Comparison of ENCODE assay signal across 8 cellular contexts in the genomic region with DNA sequence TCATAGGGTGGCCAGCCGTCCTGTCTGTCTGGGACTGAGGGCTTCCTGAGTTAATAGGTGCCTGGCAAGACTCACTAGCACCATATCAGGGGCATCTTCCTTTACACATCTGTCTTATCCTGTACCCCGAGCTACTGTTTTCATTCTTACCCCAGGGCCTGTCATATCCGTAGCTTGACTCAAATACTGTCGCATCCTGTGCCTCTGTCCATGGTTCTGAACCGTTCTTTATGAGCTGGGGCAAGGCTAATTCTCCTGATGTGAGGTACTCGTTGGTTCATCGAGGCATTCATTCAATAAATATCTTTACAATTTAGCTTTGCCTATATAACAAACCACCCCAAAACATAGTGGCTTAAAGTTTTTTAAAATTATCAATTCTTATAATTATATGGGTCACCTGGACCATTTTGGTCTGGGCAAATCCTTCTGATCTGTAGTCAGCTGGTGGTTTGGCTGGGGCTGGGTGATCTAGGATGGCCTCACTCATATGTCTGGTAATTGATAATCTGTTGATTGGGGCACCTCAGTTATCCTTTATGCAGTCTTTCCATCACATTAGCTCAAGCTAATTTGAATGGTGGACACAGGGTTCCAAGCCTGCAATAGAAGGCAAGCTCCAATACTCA.
DNase-seq lines count a peak whose midpoint lies in the region; ATAC-seq and TF ChIP-seq lines count a peak whose summit lies in the region.

No MANE protein-coding gene starts in this region.

- H3K27ac ChIP-seq in ovary, result no peak overlapping the region

- peaks cover 3% of the 10 kb centered on the region; the same call in 1 of the 2 replicates for H3K27me3 Mint-ChIP-seq in WTC11 (ENCODE audit: low read depth)

- H3K36me3 ChIP-seq in ovary (no peaks in the 10 kb centered on the region), BE2C (no peaks in the 10 kb centered on the region)

- CTCF ChIA-PET in WTC11 (lab: Charles Lee), result interaction anchor here (1.1 to 1.4 kb wide), 2 partner anchors 38 to 214 kb away, joined by 3 to 5 read pairs; no protein-coding TSS in a partner anchor

- H3K9me3 ChIP-seq in ovary, result no peaks in the 10 kb centered on the region
- no peaks in the 10 kb centered on the region for H3K9me3 ChIP-seq in BE2C

- H3K36me3 Mint-ChIP-seq in WTC11, result no peaks in the 10 kb centered on the region

- no peak for TF ChIP-seq EP300 in ovary (IDR thresholded peaks at IDR 0.05)

- DNase-seq in NOMO-1 (lab: John Stamatoyannopoulos, UW; ENCODE audit: unreplicated experiment in 2 of 2) (peak; percentile 18 to 19), NOMO-1 treated with dmso at 0.1 percent for 144 hours (lab: John Stamatoyannopoulos, UW; ENCODE audit: unreplicated experiment) (no peak), WTC11 (ENCODE audit: low spot score) (peak; percentile 60), epithelial cell of esophagus (ENCODE audit: low read depth) (peak; percentile 61), ovary (no peak), BE2C (no peak)
- DNase-seq in stimulated activated CD4-positive, alpha-beta T cell treated with anti-CD3 and anti-CD28 coated beads, Interleukin-12 subunit alpha, Interleukin-12 subunit beta, amount 100 ng/mL, for 24 hours (ENCODE audit: low read depth in 2 of 2), result peak; percentile 8 to 34

- peaks cover 23% of the 10 kb centered on the region for H3K4me1 Mint-ChIP-seq in WTC11

- no peaks in the 10 kb centered on the region for H3K27me3 ChIP-seq in ovary
- H3K27me3 ChIP-seq in BE2C, result no peaks in the 10 kb centered on the region

- H3K4me1 ChIP-seq in ovary (ENCODE audit: insufficient read depth) (no peaks in the 10 kb centered on the region), BE2C (no peaks in the 10 kb centered on the region; the same call in 1 of the 2 replicates)

- TF ChIP-seq POLR2A in ovary (IDR thresholded peaks at IDR 0.05), result no peak

- no peaks in the 10 kb centered on the region for H3K9me3 Mint-ChIP-seq in WTC11

- WGBS in ovary, 3 donors, result 14 to 26% (median 19%) methylated on average over 7 of the region's 7 CpGs

- peak; percentile 62 for ATAC-seq in WTC11
- ATAC-seq in GM21381 (IDR thresholded peaks at IDR 0.05; ENCODE audit: unreplicated experiment), result no peak

- no peak overlapping the region for H3K4me3 Mint-ChIP-seq in WTC11

- H3K27ac Mint-ChIP-seq in WTC11, result no peak overlapping the region

- POLR2A ChIA-PET in WTC11 (lab: Charles Lee), result no interaction called here

- no peak overlapping the region for H3K4me3 ChIP-seq in epithelial cell of esophagus (ENCODE audit: low read length)
- H3K4me3 ChIP-seq in ovary, result no peak overlapping the region
- H3K4me3 ChIP-seq in BE2C (ENCODE audit: low read depth, low read length), result no peak overlapping the region

- intact Hi-C loops in ovary (cut with DNase I), result no loop called here

- TF ChIP-seq CTCF in WTC11 (IDR thresholded peaks at IDR 0.05), result no peak
- no peak for TF ChIP-seq CTCF in epithelial cell of esophagus (IDR thresholded peaks at IDR 0.05; ENCODE audit: insufficient read depth, low read depth, low read length, missing control alignments)
- TF ChIP-seq CTCF in ovary (IDR thresholded peaks at IDR 0.05), result no peak
- TF ChIP-seq CTCF in BE2C (IDR thresholded peaks at IDR 0.05; ENCODE audit: low read depth, low read length), result no peak

TF ChIP-seq in WTC11, 78 proteins besides CTCF, POLR2A, EP300 and RAD21:
- TF ChIP-seq, protein P1, sequence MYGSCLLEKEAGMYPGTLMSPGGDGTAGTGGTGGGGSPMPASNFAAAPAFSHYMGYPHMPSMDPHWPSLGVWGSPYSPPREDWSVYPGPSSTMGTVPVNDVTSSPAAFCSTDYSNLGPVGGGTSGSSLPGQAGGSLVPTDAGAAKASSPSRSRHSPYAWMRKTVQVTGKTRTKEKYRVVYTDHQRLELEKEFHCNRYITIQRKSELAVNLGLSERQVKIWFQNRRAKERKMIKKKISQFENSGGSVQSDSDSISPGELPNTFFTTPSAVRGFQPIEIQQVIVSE (CRISPR knock-in tag; IDR thresholded peaks at IDR 0.05; ENCODE audit: borderline replicate concordance), result no peak
- TF ChIP-seq NFATC4 (CRISPR knock-in tag; IDR thresholded peaks at IDR 0.05) (no peak), CREM (CRISPR knock-in tag; IDR thresholded peaks at IDR 0.05) (peak; percentile 48; the same call in 1 of the 2 replicates), FOXK1 (CRISPR knock-in tag; IDR thresholded peaks at IDR 0.05) (no peak), FOXP1 (CRISPR knock-in tag; IDR thresholded peaks at IDR 0.05; ENCODE audit: borderline replicate concordance) (no peak), TEAD1 (CRISPR knock-in tag; IDR thresholded peaks at IDR 0.05) (peak; percentile 59; the same call in 1 of the 2 replicates), ZNF263 (CRISPR knock-in tag; IDR thresholded peaks at IDR 0.05; ENCODE audit: low read depth) (no peak), GTF2I (CRISPR knock-in tag; conservative IDR thresholded peaks at IDR 0.05) (no peak), SMAD3 (CRISPR knock-in tag; IDR thresholded peaks at IDR 0.05; ENCODE audit: borderline replicate concordance) (no peak), ZNF232 (CRISPR knock-in tag; IDR thresholded peaks at IDR 0.05) (no peak), TCF7 (CRISPR knock-in tag; IDR thresholded peaks at IDR 0.05; ENCODE audit: low read depth) (no peak), ETV6 (CRISPR knock-in tag; IDR thresholded peaks at IDR 0.05) (no peak)
- TF ChIP-seq, protein P2, sequence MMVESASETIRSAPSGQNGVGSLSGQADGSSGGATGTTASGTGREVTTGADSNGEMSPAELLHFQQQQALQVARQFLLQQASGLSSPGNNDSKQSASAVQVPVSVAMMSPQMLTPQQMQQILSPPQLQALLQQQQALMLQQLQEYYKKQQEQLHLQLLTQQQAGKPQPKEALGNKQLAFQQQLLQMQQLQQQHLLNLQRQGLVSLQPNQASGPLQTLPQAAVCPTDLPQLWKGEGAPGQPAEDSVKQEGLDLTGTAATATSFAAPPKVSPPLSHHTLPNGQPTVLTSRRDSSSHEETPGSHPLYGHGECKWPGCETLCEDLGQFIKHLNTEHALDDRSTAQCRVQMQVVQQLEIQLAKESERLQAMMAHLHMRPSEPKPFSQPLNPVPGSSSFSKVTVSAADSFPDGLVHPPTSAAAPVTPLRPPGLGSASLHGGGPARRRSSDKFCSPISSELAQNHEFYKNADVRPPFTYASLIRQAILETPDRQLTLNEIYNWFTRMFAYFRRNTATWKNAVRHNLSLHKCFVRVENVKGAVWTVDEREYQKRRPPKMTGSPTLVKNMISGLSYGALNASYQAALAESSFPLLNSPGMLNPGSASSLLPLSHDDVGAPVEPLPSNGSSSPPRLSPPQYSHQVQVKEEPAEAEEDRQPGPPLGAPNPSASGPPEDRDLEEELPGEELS (CRISPR knock-in tag; IDR thresholded peaks at IDR 0.05), result peak; percentile 53; the same call in 1 of the 2 replicates
- TF ChIP-seq, protein P3, sequence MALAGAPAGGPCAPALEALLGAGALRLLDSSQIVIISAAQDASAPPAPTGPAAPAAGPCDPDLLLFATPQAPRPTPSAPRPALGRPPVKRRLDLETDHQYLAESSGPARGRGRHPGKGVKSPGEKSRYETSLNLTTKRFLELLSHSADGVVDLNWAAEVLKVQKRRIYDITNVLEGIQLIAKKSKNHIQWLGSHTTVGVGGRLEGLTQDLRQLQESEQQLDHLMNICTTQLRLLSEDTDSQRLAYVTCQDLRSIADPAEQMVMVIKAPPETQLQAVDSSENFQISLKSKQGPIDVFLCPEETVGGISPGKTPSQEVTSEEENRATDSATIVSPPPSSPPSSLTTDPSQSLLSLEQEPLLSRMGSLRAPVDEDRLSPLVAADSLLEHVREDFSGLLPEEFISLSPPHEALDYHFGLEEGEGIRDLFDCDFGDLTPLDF (CRISPR knock-in tag; IDR thresholded peaks at IDR 0.05), result no peak
TF ChIP-seq in WTC11: peak in this region for 3.

Comparison
In these comparisons a context has a peak if more than half of its experiments do, and no peak if none do; other contexts are left out.
1. DNase-seq: peak in NOMO-1 (2 of 2), WTC11 (single experiment), epithelial cell of esophagus (single experiment) and stimulated activated CD4-positive, alpha-beta T cell treated with anti-CD3 and anti-CD28 coated beads, Interleukin-12 subunit alpha, Interleukin-12 subunit beta, amount 100 ng/mL, for 24 hours (2 of 2); none in NOMO-1 treated with dmso at 0.1 percent for 144 hours (single experiment), ovary (0 of 5) and BE2C (single experiment).